ENCODE assay signal across 9 cellular contexts in the genomic region with DNA sequence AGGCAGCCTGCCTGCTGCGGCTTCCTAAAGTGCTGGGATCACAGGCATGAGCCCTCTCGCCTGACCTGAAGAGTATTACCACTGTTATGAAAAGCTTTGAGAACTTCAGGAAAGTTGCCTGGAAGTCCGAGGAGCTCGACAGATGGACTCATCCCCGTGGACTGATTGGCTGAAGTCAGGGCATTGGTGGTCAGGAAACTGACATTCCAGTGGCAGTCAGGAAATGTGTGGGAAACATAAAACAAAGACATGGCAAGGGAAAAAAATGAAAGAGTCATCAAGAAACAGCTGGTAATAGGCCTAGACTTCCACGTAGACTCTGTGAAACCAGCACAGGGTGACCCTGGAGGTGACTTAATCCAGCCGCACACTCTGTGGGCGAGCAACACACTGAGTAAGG.
"Had no signal": no experiment of that assay in that cellular context is flagged by ENCODE, and none has a peak within 500 bp of the region (broad histone marks: within the 10 kb centered on the region; RNA-seq: fewer than 3 reads in every experiment).

No MANE protein-coding gene starts in this region.

- ATAC-seq: left ventricle myocardium superior; pancreas; stimulated activated effector memory CD8-positive, alpha-beta T cell treated with anti-CD3 and anti-CD28 coated beads, Interleukin-12 subunit alpha, Interleukin-12 subunit beta, amount 100 ng/mL, for 72 hours had no signal

- DNase-seq: activated naive CD8-positive, alpha-beta T cell treated with anti-CD3 and anti-CD28 coated beads for 36 hours; esophagus squamous epithelium; foreskin fibroblast; hypothalamus; kidney glomerular epithelial cell; left ventricle myocardium superior; pancreas had no signal

- FAIRE-seq: colon, pancreas had no signal
